ENCODE assay signal across 9 cellular contexts in the genomic region with DNA sequence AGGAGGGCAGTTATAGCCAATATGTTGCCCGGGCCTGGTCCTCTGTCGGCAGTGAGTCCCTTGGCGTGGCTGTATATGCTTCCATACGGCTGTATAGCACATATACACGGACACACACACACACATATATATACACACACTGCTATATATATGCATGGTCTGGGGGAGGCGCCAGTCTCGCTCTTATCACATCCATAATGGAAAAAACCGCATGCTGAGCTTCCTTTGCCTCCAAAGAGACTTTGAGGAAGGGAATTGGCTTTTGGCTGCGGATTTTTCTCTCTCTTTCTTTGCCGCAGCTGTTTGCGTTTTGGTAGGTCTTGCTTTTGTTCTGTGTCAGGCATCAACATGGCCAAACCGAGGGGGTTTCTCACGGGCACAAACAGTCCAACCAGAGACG. TPM values are rescaled to one million over a fixed set of nuclear protein-coding genes. Genes with fewer than 3 reads are reported as not detected.
DNase-seq lines count a peak whose midpoint lies in the region; ATAC-seq, FAIRE-seq and TF ChIP-seq lines count a peak whose summit lies in the region.
"Had no signal": no experiment of that assay in that cellular context is flagged by ENCODE, and none has a peak within 500 bp of the region (broad histone marks: within the 10 kb centered on the region; RNA-seq: fewer than 3 reads in every experiment).

No MANE protein-coding gene starts in this region.

- no peak overlapping the region for H3K14ac ChIP-seq in IMR-90 (replicated peaks; ENCODE audit: low read depth, low read length)

- H3K27ac Mint-ChIP-seq in Calu3 (ENCODE audit: unreplicated experiment) = no peak overlapping the region

- in situ Hi-C loops in IMR-90 (cut with MboI; ENCODE audit: low sequenced_read_pairs) (no loop called here), G401 (cut with HindIII; ENCODE audit: low sequenced_read_pairs) (no loop called here)

- H3K4me3 ChIP-seq in IMR-90 (ENCODE audit: insufficient read depth, low read depth, low read length) (no peak overlapping the region), foreskin fibroblast (ENCODE audit: low read depth in 1 of 2, low read length in 2 of 2) (no peak overlapping the region)

- H2AFZ ChIP-seq in IMR-90 (replicated peaks; ENCODE audit: low read length, poor library complexity) = no peak overlapping the region

- H4K5ac ChIP-seq in IMR-90 (ENCODE audit: low read depth, low read length) = no peak overlapping the region

- H3K9ac ChIP-seq in IMR-90 (ENCODE audit: low read depth, low read length) = no peak overlapping the region

- dilution Hi-C loops in IMR-90 (cut with HindIII; ENCODE audit: low sequenced_read_pairs, unreplicated experiment) = no loop called here

- POLR2A ChIA-PET in IMR-90 (lab: Charles Lee; ENCODE audit: unreplicated experiment) = no interaction called here

- TF ChIP-seq CTCF in Calu3 (IDR thresholded peaks at IDR 0.05; ENCODE audit: unreplicated experiment) = no peak
- peak; percentile 26; the same call in 1 of the 2 replicates for TF ChIP-seq CTCF in IMR-90 (conservative IDR thresholded peaks at IDR 0.05; ENCODE audit: low read depth, low read length)
- TF ChIP-seq CTCF in foreskin fibroblast (IDR thresholded peaks at IDR 0.05; ENCODE audit: low read depth, low read length) = peak; percentile 2

- FAIRE-seq in GM19239 (lab: Jason Lieb, UNC) = no peak

- no peak overlapping the region for H4K8ac ChIP-seq in IMR-90 (ENCODE audit: low read depth in 2 of 2, low read length in 2 of 2)

- H3K9me3 Mint-ChIP-seq in Calu3 (ENCODE audit: low read depth, unreplicated experiment) = no peaks in the 10 kb centered on the region

- H3K4me1 ChIP-seq in IMR-90 (ENCODE audit: control insufficient read depth, insufficient read depth, low read length) = no peaks in the 10 kb centered on the region; the same call in 1 of the 2 replicates

- H2BK120ac ChIP-seq in IMR-90 (ENCODE audit: low read depth, low read length) = no peak overlapping the region

- no peaks in the 10 kb centered on the region for H3K9me3 ChIP-seq in IMR-90 (ENCODE audit: control insufficient read depth, insufficient read depth, low read length)

- H3K27me3 ChIP-seq in IMR-90 (ENCODE audit: control insufficient read depth, insufficient read depth, low read length) = peaks cover 62% of the 10 kb centered on the region

- H3K23ac ChIP-seq in IMR-90 (ENCODE audit: low read depth, low read length) = no peak overlapping the region

- no peak overlapping the region for H2BK5ac ChIP-seq in IMR-90 (ENCODE audit: low read depth, low read length, poor library complexity, severe bottlenecking)

- peak; percentile 42 for TF ChIP-seq RAD21 in IMR-90 (IDR thresholded peaks at IDR 0.05; ENCODE audit: low read length)

- no peak overlapping the region for H2AK5ac ChIP-seq in IMR-90 (ENCODE audit: low read depth, low read length)

- H3K56ac ChIP-seq in IMR-90 (ENCODE audit: extremely low read depth, insufficient read depth, low read length) = no peak overlapping the region

- peak; percentile 27; the same call in 1 of the 2 replicates for ATAC-seq in IMR-90 (ENCODE audit: low read depth)

- H3K4me2 ChIP-seq in IMR-90 (ENCODE audit: low read depth, low read length) = no peak overlapping the region

- H3K27me3 Mint-ChIP-seq in Calu3 (ENCODE audit: unreplicated experiment) = peaks cover 63% of the 10 kb centered on the region

- no peaks in the 10 kb centered on the region for H3K36me3 ChIP-seq in IMR-90 (ENCODE audit: control insufficient read depth, insufficient read depth, low read length)

- CTCF ChIA-PET in Calu3 (lab: Charles Lee) = interaction anchor here (0.6 to 1.2 kb wide), 6 partner anchors 10 to 179 kb away, joined by 3 to 18 read pairs (median 3); no protein-coding TSS in a partner anchor
- CTCF ChIA-PET in IMR-90 (lab: Yijun Ruan, JAX) = no interaction called here

- H2BK15ac ChIP-seq in IMR-90 (ENCODE audit: low read depth, low read length) = no peak overlapping the region

- no peak overlapping the region for H3K4ac ChIP-seq in IMR-90 (ENCODE audit: low read depth, low read length)

- no peak for TF ChIP-seq POLR2A in IMR-90 (IDR thresholded peaks at IDR 0.05; ENCODE audit: low read depth, low read length)

- H3K18ac ChIP-seq in IMR-90 (ENCODE audit: low read depth, low read length) = no peak overlapping the region

- intact Hi-C loops in Calu3 (cut with micrococcal nuclease; ENCODE audit: unreplicated experiment) = loop anchor here (1.0 to 10.0 kb wide), 2 partner anchors 54 to 172 kb away; no protein-coding TSS in a partner anchor
- intact Hi-C loops in IMR-90 (cut with micrococcal nuclease) = no loop called here

- H3K36me3 Mint-ChIP-seq in Calu3 (ENCODE audit: insufficient read depth, unreplicated experiment) = peaks cover 6% of the 10 kb centered on the region

- no peak overlapping the region for H2AK9ac ChIP-seq in IMR-90 (replicated peaks; ENCODE audit: low read depth, low read length, poor library complexity)

- H3K27ac ChIP-seq in IMR-90 (ENCODE audit: insufficient read depth, low read length) = no peak overlapping the region

- H3K4me1 Mint-ChIP-seq in Calu3 (ENCODE audit: low read depth, unreplicated experiment) = no peaks in the 10 kb centered on the region

- H3K9me1 ChIP-seq in IMR-90 (ENCODE audit: insufficient read depth, low read length) = no peaks in the 10 kb centered on the region

- H4K91ac ChIP-seq in IMR-90 (ENCODE audit: insufficient read depth, low read depth, low read length) = no peak overlapping the region

- H2BK20ac ChIP-seq in IMR-90 (ENCODE audit: low read depth, low read length) = no peak overlapping the region

- BruUV-seq in Calu3 (replicated peaks; lab: Mats Ljungman, UMichigan) (no TSS peak), IMR-90 (replicated peaks; lab: Mats Ljungman, UMichigan) (no TSS peak)

- no peaks in the 10 kb centered on the region for H3K79me1 ChIP-seq in IMR-90 (ENCODE audit: low read depth in 1 of 2, low read length in 2 of 2)

- 13% methylated on average over 1 of the region's 14 CpGs; no CpG with 5 or more reads in 1 of the 2 experiments for WGBS in IMR-90 (ENCODE audit: extremely low coverage in 2 of 2, insufficient read length in 1 of 2), 2 experiments

- DNase-seq in Calu3 = peak; percentile 27
- peak; percentile 23 for DNase-seq in IMR-90
- peak; percentile 42 for DNase-seq in SW480 (ENCODE audit: low spot score)
- DNase-seq in foreskin fibroblast = peak in 1 of 2 donors; percentile 36
- no peak for DNase-seq in NCI-H446 treated with DMSO at 0.1 percent for 48 hours (lab: John Stamatoyannopoulos, UW)
- DNase-seq in activated T-cell treated with anti-CD3 and anti-CD28 coated beads, Interleukin-2, amount 50 U/mL, for 1 hour = no peak
- no peak for DNase-seq in GM19239 (ENCODE audit: insufficient read length, low spot score)
- no peak for DNase-seq in G401 (ENCODE audit: low spot score)
- DNase-seq: stimulated activated CD8-positive, alpha-beta memory T cell treated with anti-CD3 and anti-CD28 coated beads, Interleukin-4, amount 100 ng/mL, for 48 hours had no signal

- H4K20me1 ChIP-seq in IMR-90 (ENCODE audit: insufficient read depth, low read length) = no peaks in the 10 kb centered on the region

- no peak overlapping the region for H3K4me3 Mint-ChIP-seq in Calu3 (ENCODE audit: low read depth, unreplicated experiment)

TF ChIP-seq in IMR-90, 13 proteins besides CTCF, POLR2A, EP300 and RAD21:
- TF ChIP-seq, protein P1, sequence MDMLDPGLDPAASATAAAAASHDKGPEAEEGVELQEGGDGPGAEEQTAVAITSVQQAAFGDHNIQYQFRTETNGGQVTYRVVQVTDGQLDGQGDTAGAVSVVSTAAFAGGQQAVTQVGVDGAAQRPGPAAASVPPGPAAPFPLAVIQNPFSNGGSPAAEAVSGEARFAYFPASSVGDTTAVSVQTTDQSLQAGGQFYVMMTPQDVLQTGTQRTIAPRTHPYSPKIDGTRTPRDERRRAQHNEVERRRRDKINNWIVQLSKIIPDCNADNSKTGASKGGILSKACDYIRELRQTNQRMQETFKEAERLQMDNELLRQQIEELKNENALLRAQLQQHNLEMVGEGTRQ (IDR thresholded peaks at IDR 0.05; ENCODE audit: low read depth, low read length) = no peak

RNA-seq across cellular contexts. Expression of a gene that starts 11.3 kb away (rescaled TPM):
- 29.3 and 29.4 TPM in 2 replicates for total RNA-seq in Calu3 (2022)
- total RNA-seq in IMR-90 (2012; rRNA removed) = 35.3 and 35.6 TPM in 2 replicates
- 47.3 and 54.3 TPM in 2 replicates for polyA plus RNA-seq in IMR-90 (2012; rRNA removed)
- polyA plus RNA-seq in IMR-90 (2012; cell fraction: cytosol; rRNA removed) = 52.1 and 61.0 TPM in 2 replicates
- 14.6 and 28.3 TPM in 2 replicates for polyA plus RNA-seq in IMR-90 (2012; cell fraction: nucleus; rRNA removed; ENCODE audit: low replicate concordance)
- 35.4 and 43.1 TPM in 2 replicates for total RNA-seq in G401 (2014; rRNA removed; shearing (Covaris generic))

RNA-seq across cellular contexts. Expression of a gene that starts 19.9 kb away (rescaled TPM):
- total RNA-seq in Calu3 (2022) (19.4 and 19.7 TPM in 2 replicates), IMR-90 (2012; rRNA removed) (26.1 and 29.2 TPM in 2 replicates)
- polyA plus RNA-seq in IMR-90 (2012; rRNA removed) = 31.7 and 41.5 TPM in 2 replicates
- polyA plus RNA-seq in IMR-90 (2012; cell fraction: cytosol; rRNA removed) = 28.2 and 48.4 TPM in 2 replicates
- 41.4 and 73.4 TPM in 2 replicates for polyA plus RNA-seq in IMR-90 (2012; cell fraction: nucleus; rRNA removed; ENCODE audit: low replicate concordance)
- total RNA-seq in G401 (2014; rRNA removed; shearing (Covaris generic)) = 18.3 and 31.4 TPM in 2 replicates

RNA-seq across cellular contexts. Expression of a gene that starts 20.0 kb away (rescaled TPM):
- 21.0 and 21.8 TPM in 2 replicates for total RNA-seq in Calu3 (2022)
- 27.5 and 38.7 TPM in 2 replicates for total RNA-seq in IMR-90 (2012; rRNA removed)
- 38.3 and 38.5 TPM in 2 replicates for polyA plus RNA-seq in IMR-90 (2012; rRNA removed)
- polyA plus RNA-seq in IMR-90 (2012; cell fraction: cytosol; rRNA removed) = 25.2 and 33.3 TPM in 2 replicates
- 62.9 and 100 TPM in 2 replicates for polyA plus RNA-seq in IMR-90 (2012; cell fraction: nucleus; rRNA removed; ENCODE audit: low replicate concordance)
- 26.7 and 27.3 TPM in 2 replicates for total RNA-seq in G401 (2014; rRNA removed; shearing (Covaris generic))

RNA-seq across cellular contexts. Expression of a gene that starts 25.1 kb away (rescaled TPM):
- total RNA-seq in Calu3 (2022) (0.44 and 0.71 TPM in 2 replicates), IMR-90 (2012; rRNA removed) (0.83 and 1.1 TPM in 2 replicates)
- polyA plus RNA-seq in IMR-90 (2012; rRNA removed) = 1.1 and 1.4 TPM in 2 replicates
- polyA plus RNA-seq in IMR-90 (2012; cell fraction: cytosol; rRNA removed) = 1.3 and 2.1 TPM in 2 replicates
- polyA plus RNA-seq in IMR-90 (2012; cell fraction: nucleus; rRNA removed; ENCODE audit: low replicate concordance) = 2.2 and 2.7 TPM in 2 replicates
- total RNA-seq in G401 (2014; rRNA removed; shearing (Covaris generic)) = 10.1 TPM in 1 of 2 replicates, not detected in the other

RNA-seq across cellular contexts. Expression of a gene that starts 30.0 kb away (rescaled TPM):
- total RNA-seq in Calu3 (2022) = 14.7 and 16.8 TPM in 2 replicates
- total RNA-seq in IMR-90 (2012; rRNA removed) = 17.4 and 18.3 TPM in 2 replicates
- 53.4 and 55.6 TPM in 2 replicates for polyA plus RNA-seq in IMR-90 (2012; rRNA removed)
- 48.6 and 60.5 TPM in 2 replicates for polyA plus RNA-seq in IMR-90 (2012; cell fraction: cytosol; rRNA removed)
- 77.2 and 105 TPM in 2 replicates for polyA plus RNA-seq in IMR-90 (2012; cell fraction: nucleus; rRNA removed; ENCODE audit: low replicate concordance)
- total RNA-seq in G401 (2014; rRNA removed; shearing (Covaris generic)) = 23.2 and 31.8 TPM in 2 replicates

Comparison
In these comparisons a context has a peak if more than half of its experiments do, and no peak if none do; other contexts are left out.
1. DNase-seq: peak in Calu3 (single experiment), IMR-90 (single experiment) and SW480 (single experiment); none in NCI-H446 treated with DMSO at 0.1 percent for 48 hours (single experiment), activated T-cell treated with anti-CD3 and anti-CD28 coated beads, Interleukin-2, amount 50 U/mL, for 1 hour (single experiment), GM19239 (single experiment) and G401 (single experiment).